In genomic region chr5:140134277-140134935, GRCh38 we compare ENCODE assay signal across 27 cellular contexts.
"Had no signal": no experiment of that assay in that cellular context is flagged by ENCODE, and none has a peak within 500 bp of the region (broad histone marks: within the 10 kb centered on the region; RNA-seq: fewer than 3 reads in every experiment).

No MANE protein-coding gene starts in this region.

- H3K27me3 Mint-ChIP-seq: activated B cell treated with CpG ODN at 0.5 μM for 24 hours; naive thymus-derived CD8-positive, alpha-beta T cell; T-helper 17 cell had no signal

- H3K4me1 Mint-ChIP-seq: brain had no signal

- H3K27ac Mint-ChIP-seq: activated B cell treated with CpG ODN at 0.5 μM for 24 hours; activated T-helper 1 cell treated with anti-CD3 and anti-CD28 coated beads, Interleukin-12 subunit alpha, Interleukin-12 subunit beta, Interleukin-2, Interleukin-4 antibody, amounts not matched to agents 30 ng/mL and 10 ng/mL and 1 ng/mL, durations not matched to agents 14 hours and 24 hours and 36 hours; mesothelial cell of epicardium; T-helper 17 cell had no signal

- H3K36me3 ChIP-seq: adrenal gland, cardiac muscle cell, colonic mucosa, gastrocnemius medialis, left ventricle myocardium inferior, right atrium auricular region, spleen, transverse colon had no signal

- H3K36me3 Mint-ChIP-seq: brain, mesothelial cell of epicardium had no signal

- H3K4me2 ChIP-seq: hepatocyte had no signal

- ATAC-seq: gastrocnemius medialis; naive thymus-derived CD8-positive, alpha-beta T cell; T-helper 17 cell had no signal

- DNase-seq: activated B cell treated with CpG ODN at 0.5 μM for 24 hours; activated CD4-positive, alpha-beta T cell treated with anti-CD3 and anti-CD28 coated beads, Interleukin-2, amount 50 U/mL, for 4 hours; activated CD8-positive, alpha-beta memory T cell treated with anti-CD3 and anti-CD28 coated beads, Interleukin-2, amount 50 U/mL, for 4 hours; activated gamma-delta T cell treated with Interleukin-2 at 50 U/mL for 16 hours; activated naive CD4-positive, alpha-beta T cell treated with anti-CD3 and anti-CD28 coated beads, Interleukin-2, amount 50 U/mL, for 16 hours; activated T-cell treated with anti-CD3 and anti-CD28 coated beads, Interleukin-2, amount 50 U/mL, for 1 hour; aorta; cerebellar nuclear complex; colonic mucosa; effector CD8-positive, alpha-beta T cell; erythroblast; gastrocnemius medialis; islet precursor cell; left ventricle myocardium inferior; naive thymus-derived CD8-positive, alpha-beta T cell; spleen; stimulated activated CD4-positive, alpha-beta T cell treated with anti-CD3 and anti-CD28 coated beads, Interleukin-2, amount 100 ng/mL, for 48 hours; stimulated activated naive CD4-positive, alpha-beta T cell treated with Interleukin-2 at 50 U/mL for 16 hours; T-helper 17 cell; transverse colon had no signal

- H3K27ac ChIP-seq: adrenal gland, cardiac muscle cell, colonic mucosa, gastrocnemius medialis, hepatocyte, left ventricle myocardium inferior, right atrium auricular region, spleen, transverse colon had no signal

- H3K4me3 Mint-ChIP-seq: activated B cell treated with CpG ODN at 0.5 μM for 24 hours; activated T-helper 1 cell treated with anti-CD3 and anti-CD28 coated beads, Interleukin-12 subunit alpha, Interleukin-12 subunit beta, Interleukin-2, Interleukin-4 antibody, amounts not matched to agents 30 ng/mL and 10 ng/mL and 1 ng/mL, durations not matched to agents 14 hours and 24 hours and 36 hours; brain; mesothelial cell of epicardium; T-helper 17 cell had no signal

- H3K9me3 ChIP-seq: adrenal gland, colonic mucosa, gastrocnemius medialis, left ventricle myocardium inferior, right atrium auricular region, spleen, transverse colon had no signal

- H3K4me3 ChIP-seq: adrenal gland, cardiac muscle cell, colonic mucosa, gastrocnemius medialis, hepatocyte, left ventricle myocardium inferior, right atrium auricular region, spleen, transverse colon had no signal

- H3K4me1 ChIP-seq: colonic mucosa had no signal

- H3K9me3 Mint-ChIP-seq: activated B cell treated with CpG ODN at 0.5 μM for 24 hours; activated T-helper 1 cell treated with anti-CD3 and anti-CD28 coated beads, Interleukin-12 subunit alpha, Interleukin-12 subunit beta, Interleukin-2, Interleukin-4 antibody, amounts not matched to agents 30 ng/mL and 10 ng/mL and 1 ng/mL, durations not matched to agents 14 hours and 24 hours and 36 hours; brain; naive thymus-derived CD8-positive, alpha-beta T cell had no signal

- H3K27me3 ChIP-seq: adrenal gland, colonic mucosa, gastrocnemius medialis, hepatocyte, right atrium auricular region, spleen, transverse colon had no signal

- H2AFZ ChIP-seq: hepatocyte had no signal
